ENCODE assay signal across 9 cellular contexts in the genomic region with DNA sequence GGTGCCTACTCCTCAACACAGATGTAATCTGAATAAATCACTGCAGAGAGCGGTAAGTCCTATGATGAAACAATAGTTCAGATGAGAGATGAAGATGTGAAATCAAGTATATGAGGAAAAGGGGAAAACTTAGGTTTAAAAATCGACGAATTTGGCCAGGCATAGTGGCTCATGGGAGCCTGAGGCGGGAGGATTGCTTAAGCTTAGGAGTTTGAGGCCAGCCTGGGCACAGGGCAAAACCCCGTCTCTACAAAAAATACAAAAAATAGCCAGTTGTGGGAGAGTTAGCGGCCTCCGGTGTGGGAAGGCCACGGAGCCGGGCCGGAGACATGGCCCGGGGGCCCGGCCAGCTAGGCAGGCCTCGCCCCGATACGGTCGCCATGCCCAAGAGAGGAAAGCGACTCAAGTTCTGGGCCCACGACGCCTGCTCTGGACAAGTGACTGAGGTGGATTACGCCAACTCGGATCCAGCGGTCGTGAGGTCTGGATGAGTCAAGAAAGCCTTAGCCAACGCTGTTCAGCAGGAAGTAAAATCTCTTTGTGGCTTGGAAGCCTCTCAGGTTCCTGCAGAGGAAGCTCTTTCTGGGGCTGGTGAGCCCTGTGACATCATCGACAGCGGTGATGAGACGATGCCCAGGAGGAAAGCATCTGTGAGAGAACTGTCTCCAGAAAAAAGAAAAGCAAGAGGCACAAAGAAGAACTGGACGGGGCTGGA.
DNase-seq lines count a peak whose midpoint lies in the region; ATAC-seq and TF ChIP-seq lines count a peak whose summit lies in the region.
"Had no signal": no experiment of that assay in that cellular context is flagged by ENCODE, and none has a peak within 500 bp of the region (broad histone marks: within the 10 kb centered on the region; RNA-seq: fewer than 3 reads in every experiment).

No MANE protein-coding gene starts in this region.

- ATAC-seq in activated naive CD8-positive, alpha-beta T cell treated with anti-CD3 and anti-CD28 coated beads, Interleukin-2, amount 50 U/mL, for 24 hours, result peak; percentile 43
- ATAC-seq in GM18519 (IDR thresholded peaks at IDR 0.05; ENCODE audit: low FRiP score, unreplicated experiment), result no peak

- no peak overlapping the region for H3K27ac Mint-ChIP-seq in activated naive CD8-positive, alpha-beta T cell treated with anti-CD3 and anti-CD28 coated beads, Interleukin-2, amount 50 U/mL, for 24 hours
- no peak overlapping the region for H3K27ac Mint-ChIP-seq in mesothelial cell of epicardium

- DNase-seq in Daoy (ENCODE audit: low read depth) (peak; percentile 89), NOMO-1 treated with dmso at 0.1 percent for 144 hours (lab: John Stamatoyannopoulos, UW; ENCODE audit: unreplicated experiment) (peak; percentile 97), mucosa of gallbladder (ENCODE audit: low spot score) (peak; percentile 25), NCI-H1694 (lab: John Stamatoyannopoulos, UW) (no peak), mesothelial cell of epicardium (ENCODE audit: low spot score in 2 of 2, unreplicated experiment in 2 of 2) (no peak), DMS79 treated with DMSO at 0.1 percent for 48 hours (lab: John Stamatoyannopoulos, UW) (no peak)
- no peak for DNase-seq in activated naive CD8-positive, alpha-beta T cell treated with anti-CD3 and anti-CD28 coated beads, Interleukin-2, amount 50 U/mL, for 24 hours
- DNase-seq: naive B cell had no signal

- no peaks in the 10 kb centered on the region for H3K9me3 Mint-ChIP-seq in activated naive CD8-positive, alpha-beta T cell treated with anti-CD3 and anti-CD28 coated beads, Interleukin-2, amount 50 U/mL, for 24 hours
- peaks cover 3% of the 10 kb centered on the region for H3K9me3 Mint-ChIP-seq in mesothelial cell of epicardium
- H3K9me3 Mint-ChIP-seq: naive B cell had no signal

- TF ChIP-seq CTCF in mesothelial cell of epicardium (IDR thresholded peaks at IDR 0.05; ENCODE audit: unreplicated experiment), result no peak

- no peaks in the 10 kb centered on the region for H3K36me3 Mint-ChIP-seq in activated naive CD8-positive, alpha-beta T cell treated with anti-CD3 and anti-CD28 coated beads, Interleukin-2, amount 50 U/mL, for 24 hours (ENCODE audit: low read depth)
- no peaks in the 10 kb centered on the region for H3K36me3 Mint-ChIP-seq in mesothelial cell of epicardium
- H3K36me3 Mint-ChIP-seq: naive B cell had no signal

- H3K4me1 Mint-ChIP-seq in activated naive CD8-positive, alpha-beta T cell treated with anti-CD3 and anti-CD28 coated beads, Interleukin-2, amount 50 U/mL, for 24 hours, result no peaks in the 10 kb centered on the region
- H3K4me1 Mint-ChIP-seq in mesothelial cell of epicardium, result no peaks in the 10 kb centered on the region

- no peak overlapping the region for H3K4me3 Mint-ChIP-seq in activated naive CD8-positive, alpha-beta T cell treated with anti-CD3 and anti-CD28 coated beads, Interleukin-2, amount 50 U/mL, for 24 hours
- no peak overlapping the region for H3K4me3 Mint-ChIP-seq in mesothelial cell of epicardium
- H3K4me3 Mint-ChIP-seq: naive B cell had no signal

- peaks cover 6% of the 10 kb centered on the region for H3K27me3 Mint-ChIP-seq in activated naive CD8-positive, alpha-beta T cell treated with anti-CD3 and anti-CD28 coated beads, Interleukin-2, amount 50 U/mL, for 24 hours
- no peaks in the 10 kb centered on the region for H3K27me3 Mint-ChIP-seq in mesothelial cell of epicardium (ENCODE audit: low read depth)

Comparison
In these comparisons a context has a peak if more than half of its experiments do, and no peak if none do; other contexts are left out.
1. DNase-seq: peak in Daoy (single experiment), NOMO-1 treated with dmso at 0.1 percent for 144 hours (single experiment) and mucosa of gallbladder (single experiment); none in activated naive CD8-positive, alpha-beta T cell treated with anti-CD3 and anti-CD28 coated beads, Interleukin-2, amount 50 U/mL, for 24 hours (single experiment), NCI-H1694 (single experiment), mesothelial cell of epicardium (0 of 2) and DMS79 treated with DMSO at 0.1 percent for 48 hours (single experiment).